Comparison of ENCODE assay signal across 9 cellular contexts in genomic region chrX:93874554-93874953, GRCh38.
A peak's percentile ranks its signal among the peaks of the same experiment; 100 is the strongest.
DNase-seq lines count a peak whose midpoint lies in the region; ATAC-seq, FAIRE-seq and TF ChIP-seq lines count a peak whose summit lies in the region.
"Had no signal": no experiment of that assay in that cellular context is flagged by ENCODE, and none has a peak within 500 bp of the region (broad histone marks: within the 10 kb centered on the region; RNA-seq: fewer than 3 reads in every experiment).

No MANE protein-coding gene starts in this region.

- H3K4me1 ChIP-seq in A549 (no peaks in the 10 kb centered on the region), GM23248 (ENCODE audit: insufficient read depth) (no peaks in the 10 kb centered on the region), RWPE2 (ENCODE audit: insufficient read depth, poor library complexity, severe bottlenecking) (no peaks in the 10 kb centered on the region), esophagus squamous epithelium (no peaks in the 10 kb centered on the region)

- intact Hi-C loops in esophagus squamous epithelium (cut with DNase I), result no loop called here

- H3K4me3 ChIP-seq in A549 (no peak overlapping the region), GM23248 (no peak overlapping the region), RWPE2 (ENCODE audit: severe bottlenecking) (no peak overlapping the region), esophagus squamous epithelium (no peak overlapping the region)

- H3K4me2 ChIP-seq in A549, result no peak overlapping the region
- no peak overlapping the region for H3K4me2 ChIP-seq in GM23248 (ENCODE audit: unreplicated experiment)

- H4K20me1 ChIP-seq in GM23248 (ENCODE audit: insufficient read depth), result no peaks in the 10 kb centered on the region

- FAIRE-seq in A549 (lab: Jason Lieb, UNC), result no peak
- FAIRE-seq: G401.6 had no signal

- H3K9ac ChIP-seq in GM23248, result no peak overlapping the region

- H3K9me3 ChIP-seq in A549 (no peaks in the 10 kb centered on the region), GM23248 (ENCODE audit: low read depth) (no peaks in the 10 kb centered on the region), RWPE2 (ENCODE audit: severe bottlenecking) (no peaks in the 10 kb centered on the region), esophagus squamous epithelium (peaks cover 0 to 12% (median 0%) of the 10 kb centered on the region in 3 donors)

- H3K27ac ChIP-seq in A549 (no peak overlapping the region), GM23248 (no peak overlapping the region), RWPE2 (ENCODE audit: poor library complexity, severe bottlenecking) (no peak overlapping the region), esophagus squamous epithelium (no peak overlapping the region)

- peak in 1 of 2 experiments; percentile 11 for DNase-seq in A549 (ENCODE audit: low read depth in 1 of 2, low spot score in 1 of 2)
- DNase-seq in GM23248, result peak; percentile 20
- no peak for DNase-seq in RWPE2 (ENCODE audit: low spot score)
- peak; percentile 22 for DNase-seq in iPS DF 4.7 (ENCODE audit: extremely low read depth, low spot score)
- DNase-seq in T1000 (lab: John Stamatoyannopoulos, UW), result no peak
- DNase-seq in esophagus squamous epithelium (lab: John Stamatoyannopoulos, UW), result no peak
- no peak for DNase-seq in activated CD4-positive, alpha-beta T cell treated with anti-CD3 and anti-CD28 coated beads for 4 hours

- peak; percentile 32 to 40; a peak in 2 of 5 replicates for TF ChIP-seq RAD21 in A549 (conservative IDR thresholded peaks at IDR 0.05 in 1 of 2, IDR thresholded peaks at IDR 0.05 in 1 of 2)

- 19% methylated on average over 4 of the region's 4 CpGs for WGBS in A549 (ENCODE audit: missing lambda C conversion rate)
- 17 to 23% methylated on average over 4 of the region's 4 CpGs for WGBS in GM23248 (ENCODE audit: low coverage in 1 of 2, low lambda C conversion rate in 2 of 2, missing lambda C conversion rate in 2 of 2), 2 experiments
- 19 to 25% methylated on average over 4 of the region's 4 CpGs for WGBS in esophagus squamous epithelium, 2 donors

- no peak for TF ChIP-seq EP300 in A549 (IDR thresholded peaks at IDR 0.05)

- ATAC-seq in A549 (no peak), RWPE2 (ENCODE audit: low read depth) (no peak), HG02798 (IDR thresholded peaks at IDR 0.05; ENCODE audit: poor library complexity, unreplicated experiment) (no peak)

- TF ChIP-seq POLR2A in A549 (IDR thresholded peaks at IDR 0.05; ENCODE audit: low read length) (no peak), esophagus squamous epithelium (IDR thresholded peaks at IDR 0.05) (no peak)

- TF ChIP-seq CTCF in A549 (IDR thresholded peaks at IDR 0.05), result no peak; the same call in 2 of the 3 replicates
- peak; percentile 43 for TF ChIP-seq CTCF in RWPE2 (IDR thresholded peaks at IDR 0.05; ENCODE audit: poor library complexity, severe bottlenecking)
- peak in 3 of 6 experiments; percentile 5 to 36 (median 33) for TF ChIP-seq CTCF in esophagus squamous epithelium (IDR thresholded peaks at IDR 0.05)

- no peaks in the 10 kb centered on the region for H3F3A ChIP-seq in GM23248 (ENCODE audit: insufficient read depth)

- no peak overlapping the region for H2AFZ ChIP-seq in GM23248

- in situ Hi-C loops in GM23248 (cut with MboI), result no loop called here

- H3K27me3 ChIP-seq in GM23248 (replicated peaks; ENCODE audit: insufficient read depth), result no peaks in the 10 kb centered on the region
- H3K27me3 ChIP-seq in RWPE2 (ENCODE audit: insufficient read depth, poor library complexity, severe bottlenecking), result no peaks in the 10 kb centered on the region
- no peaks in the 10 kb centered on the region for H3K27me3 ChIP-seq in esophagus squamous epithelium

- POLR2A ChIA-PET in A549 (lab: Yijun Ruan, JAX), result no interaction called here

- CTCF ChIA-PET in A549 (lab: Yijun Ruan, JAX), result no interaction called here

- no peaks in the 10 kb centered on the region for H3K36me3 ChIP-seq in GM23248 (ENCODE audit: low read depth)
- no peaks in the 10 kb centered on the region for H3K36me3 ChIP-seq in RWPE2 (ENCODE audit: low read depth)
- H3K36me3 ChIP-seq in esophagus squamous epithelium, result no peaks in the 10 kb centered on the region

- H3K79me2 ChIP-seq in GM23248 (ENCODE audit: insufficient read depth), result no peaks in the 10 kb centered on the region

- H3K9me2 ChIP-seq in GM23248 (ENCODE audit: insufficient read depth), result no peaks in the 10 kb centered on the region

TF ChIP-seq in A549, 52 proteins besides CTCF, POLR2A, EP300 and RAD21:
- TF ChIP-seq TP53 (CRISPR knock-in tag; IDR thresholded peaks at IDR 0.05) (no peak), KDM5A (IDR thresholded peaks at IDR 0.05) (no peak), CHD4 (IDR thresholded peaks at IDR 0.05; ENCODE audit: borderline replicate concordance) (no peak), JUNB (IDR thresholded peaks at IDR 0.05) (no peak), JUN (IDR thresholded peaks at IDR 0.05) (no peak), PHF8 (IDR thresholded peaks at IDR 0.05; ENCODE audit: borderline replicate concordance, low read depth) (no peak), ZFP36 (IDR thresholded peaks at IDR 0.05; ENCODE audit: borderline replicate concordance, partially characterized antibody) (no peak), FOSL2 (IDR thresholded peaks at IDR 0.05) (no peak), FOSL2 (CRISPR knock-in tag; IDR thresholded peaks at IDR 0.05) (no peak), FOSB (CRISPR knock-in tag; IDR thresholded peaks at IDR 0.05) (no peak), REST (IDR thresholded peaks at IDR 0.05) (no peak), RARB (CRISPR knock-in tag; IDR thresholded peaks at IDR 0.05) (no peak), RCOR1 (IDR thresholded peaks at IDR 0.05; ENCODE audit: low read depth, low read length) (no peak), MYC (IDR thresholded peaks at IDR 0.05; ENCODE audit: borderline replicate concordance, low read length) (no peak), HEYL (CRISPR knock-in tag; IDR thresholded peaks at IDR 0.05) (no peak), HDAC2 (IDR thresholded peaks at IDR 0.05) (no peak)
- TF ChIP-seq, protein P1, sequence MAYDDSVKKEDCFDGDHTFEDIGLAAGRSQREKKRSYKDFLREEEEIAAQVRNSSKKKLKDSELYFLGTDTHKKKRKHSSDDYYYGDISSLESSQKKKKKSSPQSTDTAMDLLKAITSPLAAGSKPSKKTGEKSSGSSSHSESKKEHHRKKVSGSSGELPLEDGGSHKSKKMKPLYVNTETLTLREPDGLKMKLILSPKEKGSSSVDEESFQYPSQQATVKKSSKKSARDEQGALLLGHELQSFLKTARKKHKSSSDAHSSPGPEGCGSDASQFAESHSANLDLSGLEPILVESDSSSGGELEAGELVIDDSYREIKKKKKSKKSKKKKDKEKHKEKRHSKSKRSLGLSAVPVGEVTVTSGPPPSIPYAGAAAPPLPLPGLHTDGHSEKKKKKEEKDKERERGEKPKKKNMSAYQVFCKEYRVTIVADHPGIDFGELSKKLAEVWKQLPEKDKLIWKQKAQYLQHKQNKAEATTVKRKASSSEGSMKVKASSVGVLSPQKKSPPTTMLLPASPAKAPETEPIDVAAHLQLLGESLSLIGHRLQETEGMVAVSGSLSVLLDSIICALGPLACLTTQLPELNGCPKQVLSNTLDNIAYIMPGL (CRISPR knock-in tag; IDR thresholded peaks at IDR 0.05; ENCODE audit: borderline replicate concordance), result no peak
- TF ChIP-seq, protein P2, sequence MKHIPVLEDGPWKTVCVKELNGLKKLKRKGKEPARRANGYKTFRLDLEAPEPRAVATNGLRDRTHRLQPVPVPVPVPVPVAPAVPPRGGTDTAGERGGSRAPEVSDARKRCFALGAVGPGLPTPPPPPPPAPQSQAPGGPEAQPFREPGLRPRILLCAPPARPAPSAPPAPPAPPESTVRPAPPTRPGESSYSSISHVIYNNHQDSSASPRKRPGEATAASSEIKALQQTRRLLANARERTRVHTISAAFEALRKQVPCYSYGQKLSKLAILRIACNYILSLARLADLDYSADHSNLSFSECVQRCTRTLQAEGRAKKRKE (CRISPR knock-in tag; IDR thresholded peaks at IDR 0.05; ENCODE audit: low read depth), result no peak
TF ChIP-seq in A549: peak in this region for 0.

Comparison
In these comparisons a context has a peak if more than half of its experiments do, and no peak if none do; other contexts are left out.
1. DNase-seq: peak in GM23248 (single experiment) and iPS DF 4.7 (single experiment); none in RWPE2 (single experiment), T1000 (single experiment), esophagus squamous epithelium (single experiment) and activated CD4-positive, alpha-beta T cell treated with anti-CD3 and anti-CD28 coated beads for 4 hours (0 of 2).